ENCODE assay signal across 7 cellular contexts in the genomic region with DNA sequence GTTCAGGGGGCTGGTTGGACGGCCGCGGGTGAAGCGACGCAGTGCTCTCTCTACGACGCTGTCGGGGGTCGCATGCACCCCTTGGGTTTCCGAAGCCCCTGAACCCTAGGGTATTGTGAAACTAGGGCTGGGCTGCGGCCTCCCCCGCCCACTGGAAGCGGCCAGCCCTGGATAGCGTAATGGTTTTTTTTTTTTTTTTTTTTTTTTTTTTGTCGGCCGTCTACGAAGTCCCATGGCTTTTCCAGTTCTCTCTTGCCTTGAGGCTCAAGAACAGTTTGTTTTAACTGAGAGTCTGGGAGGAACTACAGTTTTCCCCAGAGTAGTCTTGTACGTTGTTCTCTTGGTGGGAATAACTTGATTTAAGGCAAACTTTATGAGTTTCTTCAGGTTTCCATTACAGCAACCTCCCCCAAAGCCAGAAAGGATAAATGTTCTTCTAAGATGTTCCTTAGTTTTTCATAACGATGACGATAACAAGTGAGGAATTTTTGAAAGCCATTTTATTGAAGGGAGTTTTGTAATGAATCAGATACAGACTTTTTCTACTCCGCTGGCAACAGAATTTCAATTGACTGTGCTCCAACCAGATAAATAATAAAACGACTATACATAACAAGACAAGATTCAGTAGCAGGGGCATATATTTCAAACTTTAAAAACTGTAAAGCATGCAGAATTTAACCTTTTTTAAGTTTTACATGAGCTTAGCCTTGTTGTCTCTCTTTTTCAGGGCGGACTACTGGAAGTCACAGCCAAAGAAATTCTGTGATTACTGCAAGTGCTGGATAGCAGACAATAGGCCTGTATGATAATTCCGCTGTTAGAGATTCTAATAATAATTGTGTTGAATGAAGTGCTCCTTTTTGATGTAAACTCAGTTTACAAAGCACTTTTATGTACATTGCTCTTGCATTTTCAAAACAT. TPM values are rescaled to one million over a fixed set of nuclear protein-coding genes. Genes with fewer than 3 reads are reported as not detected.
A peak's percentile ranks its signal among the peaks of the same experiment; 100 is the strongest.
DNase-seq lines count a peak whose midpoint lies in the region; ATAC-seq, FAIRE-seq and TF ChIP-seq lines count a peak whose summit lies in the region.

No MANE protein-coding gene starts in this region.

- CTCF ChIA-PET in activated CD8-positive, alpha-beta T cell treated with anti-CD3 and anti-CD28 coated beads for 36 hours (lab: Charles Lee): interaction anchor here (1.0 to 3.1 kb wide), 2 partner anchors 8 to 43 kb away, joined by 5 to 18 read pairs; a partner anchor contains a TSS

- peak overlapping the region; percentile 100 for H3K4me3 Mint-ChIP-seq in activated CD8-positive, alpha-beta T cell treated with anti-CD3 and anti-CD28 coated beads for 36 hours
- peak overlapping the region; percentile 98 for H3K4me3 Mint-ChIP-seq in osteocyte (ENCODE audit: unreplicated experiment)

- peaks cover 17% of the 10 kb centered on the region for H3K4me1 ChIP-seq in foreskin keratinocyte

- H3K27me3 Mint-ChIP-seq in activated CD8-positive, alpha-beta T cell treated with anti-CD3 and anti-CD28 coated beads for 36 hours: peaks cover 2% of the 10 kb centered on the region
- no peaks in the 10 kb centered on the region for H3K27me3 Mint-ChIP-seq in osteocyte (ENCODE audit: unreplicated experiment)

- ATAC-seq in GM21619 (IDR thresholded peaks at IDR 0.05; ENCODE audit: unreplicated experiment) (peak; percentile 25), foreskin keratinocyte (peak; percentile 44)
- ATAC-seq in activated CD8-positive, alpha-beta T cell treated with anti-CD3 and anti-CD28 coated beads for 36 hours: peak; percentile 10

- no peak for FAIRE-seq in D721Med (lab: Jason Lieb, UNC)

- H3K4me1 Mint-ChIP-seq in activated CD8-positive, alpha-beta T cell treated with anti-CD3 and anti-CD28 coated beads for 36 hours (ENCODE audit: low read depth): peaks cover 35% of the 10 kb centered on the region
- peaks cover 52% of the 10 kb centered on the region for H3K4me1 Mint-ChIP-seq in osteocyte (ENCODE audit: unreplicated experiment)

- no peak for TF ChIP-seq CTCF in GM12865 (IDR thresholded peaks at IDR 0.05; ENCODE audit: insufficient read depth, low read depth, low read length, missing control alignments)
- TF ChIP-seq CTCF in activated CD8-positive, alpha-beta T cell treated with anti-CD3 and anti-CD28 coated beads for 36 hours (IDR thresholded peaks at IDR 0.05): no peak
- TF ChIP-seq CTCF in foreskin keratinocyte (conservative IDR thresholded peaks at IDR 0.05): no peak
- no peak for TF ChIP-seq CTCF in osteocyte (IDR thresholded peaks at IDR 0.05)
- TF ChIP-seq CTCF in D721Med (IDR thresholded peaks at IDR 0.05; ENCODE audit: insufficient read depth, missing control alignments): no peak

- H3K27ac Mint-ChIP-seq in activated CD8-positive, alpha-beta T cell treated with anti-CD3 and anti-CD28 coated beads for 36 hours: peak overlapping the region; percentile 100
- peak overlapping the region; percentile 100 for H3K27ac Mint-ChIP-seq in osteocyte (ENCODE audit: unreplicated experiment)

- DNase-seq in GM12865 (ENCODE audit: low read depth) (no peak), HuH-7 (ENCODE audit: low spot score) (peak; percentile 34), foreskin keratinocyte (peak; percentile 68 to 84), osteocyte (ENCODE audit: extremely low spot score, unreplicated experiment) (no peak), D721Med (ENCODE audit: insufficient read length, low spot score) (no peak)
- DNase-seq in activated CD8-positive, alpha-beta T cell treated with anti-CD3 and anti-CD28 coated beads for 36 hours: no peak

- no peaks in the 10 kb centered on the region for H3K9me3 Mint-ChIP-seq in activated CD8-positive, alpha-beta T cell treated with anti-CD3 and anti-CD28 coated beads for 36 hours
- no peaks in the 10 kb centered on the region for H3K9me3 Mint-ChIP-seq in osteocyte (ENCODE audit: unreplicated experiment)

- peak overlapping the region; percentile 95 for H3K27ac ChIP-seq in foreskin keratinocyte

- peak overlapping the region; percentile 94 for H3K4me3 ChIP-seq in GM12865 (ENCODE audit: low read depth, low read length)

- POLR2A ChIA-PET in activated CD8-positive, alpha-beta T cell treated with anti-CD3 and anti-CD28 coated beads for 36 hours (lab: Charles Lee): interaction anchor here (0.6 to 3.1 kb wide), 15 partner anchors 43 to 251 kb away, joined by 3 to 38 read pairs (median 4); a partner anchor contains a TSS

- H3K36me3 Mint-ChIP-seq in activated CD8-positive, alpha-beta T cell treated with anti-CD3 and anti-CD28 coated beads for 36 hours (ENCODE audit: low read depth): peaks cover 26% of the 10 kb centered on the region
- H3K36me3 Mint-ChIP-seq in osteocyte (ENCODE audit: unreplicated experiment): peaks cover 21% of the 10 kb centered on the region

- intact Hi-C loops in activated CD8-positive, alpha-beta T cell treated with anti-CD3 and anti-CD28 coated beads for 36 hours (cut with micrococcal nuclease): loop anchor here (2.0 to 5.0 kb wide), 2 partner anchors 43 to 70 kb away; a partner anchor contains a TSS

- no peaks in the 10 kb centered on the region for H3K27me3 ChIP-seq in foreskin keratinocyte

RNA-seq across cellular contexts. Expression of a gene that starts 0.9 kb away (rescaled TPM):
- total RNA-seq in activated CD8-positive, alpha-beta T cell treated with anti-CD3 and anti-CD28 coated beads for 36 hours: 10 to 100 TPM in 1 of 2 experiments, 1 to 10 TPM in 1; 9.6 to 11.8 TPM
- total RNA-seq in foreskin keratinocyte (14.9 and 15.6 TPM in 2 replicates), osteocyte (6.9 TPM in 2 replicates)
- polyA plus RNA-seq in foreskin keratinocyte: 12.6 and 14.8 TPM in 2 replicates

RNA-seq across cellular contexts. Expression of a gene that starts 43.1 kb away (rescaled TPM):
- total RNA-seq in activated CD8-positive, alpha-beta T cell treated with anti-CD3 and anti-CD28 coated beads for 36 hours: 10 to 100 TPM; 85.2 to 88.2 TPM
- total RNA-seq in foreskin keratinocyte (42.0 and 46.9 TPM in 2 replicates), osteocyte (52.6 and 56.8 TPM in 2 replicates)
- polyA plus RNA-seq in foreskin keratinocyte: 10.2 and 10.6 TPM in 2 replicates

Comparison
In these comparisons a context has a peak if more than half of its experiments do, and no peak if none do; other contexts are left out.
1. DNase-seq: peak in HuH-7 (single experiment) and foreskin keratinocyte (2 of 2); none in GM12865 (single experiment), activated CD8-positive, alpha-beta T cell treated with anti-CD3 and anti-CD28 coated beads for 36 hours (single experiment), osteocyte (single experiment) and D721Med (single experiment).
2. Peak in every context shown above with its lines, with median percentiles within 50 percentile points of each other: ATAC-seq.